Comparison of ENCODE assay signal across 13 cellular contexts in the genomic region with DNA sequence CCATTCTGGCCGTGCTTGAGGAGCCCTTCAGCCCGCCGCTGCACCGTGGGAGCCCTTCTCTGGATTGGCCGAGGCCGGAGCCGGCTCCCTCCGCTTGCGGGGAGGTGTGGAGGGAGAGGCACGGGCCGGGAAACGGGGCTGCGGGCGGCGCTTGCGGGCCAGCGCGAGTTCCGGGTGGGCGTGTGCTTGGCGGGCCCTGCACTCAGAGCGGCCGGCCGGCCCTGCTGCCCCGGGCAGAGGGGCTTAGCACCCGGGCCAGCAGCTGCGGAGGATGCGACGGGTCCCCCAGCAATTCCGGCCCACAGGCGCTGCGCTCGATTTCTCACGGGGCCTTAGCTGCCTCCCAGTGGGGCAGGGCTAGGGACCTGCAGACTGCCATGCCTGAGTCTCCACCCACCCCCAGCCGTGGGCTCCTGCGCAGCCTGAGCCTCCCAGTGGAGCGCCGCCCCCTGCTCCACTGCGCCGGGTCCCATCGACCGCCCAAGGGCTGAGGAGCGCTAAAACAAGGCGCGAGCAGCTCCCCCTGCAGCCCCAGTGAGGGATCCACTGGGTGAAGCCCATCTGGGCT.
"Had no signal": no experiment of that assay in that cellular context is flagged by ENCODE, and none has a peak within 500 bp of the region (broad histone marks: within the 10 kb centered on the region; RNA-seq: fewer than 3 reads in every experiment).

No MANE protein-coding gene starts in this region.

- H3K27ac Mint-ChIP-seq: activated naive CD8-positive, alpha-beta T cell treated with anti-CD3 and anti-CD28 coated beads for 36 hours; naive B cell; stimulated activated naive CD8-positive, alpha-beta T cell treated with anti-CD3 and anti-CD28 coated beads, Interleukin-15, Interleukin-2, amounts not matched to agents 100 ng/mL and 50 ng/mL, for 24 hours; T-helper 1 cell treated with Interleukin-12 subunit alpha and Interleukin-12 subunit beta and Interleukin-4 antibody, amounts not matched to agents 30 μg/mL and 1 μg/mL, for 36 hours had no signal

- H3K4me3 ChIP-seq: breast epithelium, lung, thoracic aorta had no signal

- H3K36me3 Mint-ChIP-seq: activated naive CD8-positive, alpha-beta T cell treated with anti-CD3 and anti-CD28 coated beads for 36 hours; naive B cell had no signal

- H3K4me1 Mint-ChIP-seq: activated naive CD8-positive, alpha-beta T cell treated with anti-CD3 and anti-CD28 coated beads for 36 hours; naive B cell had no signal

- H3K36me3 ChIP-seq: breast epithelium, thoracic aorta had no signal

- H3K9me3 Mint-ChIP-seq: activated naive CD8-positive, alpha-beta T cell treated with anti-CD3 and anti-CD28 coated beads for 36 hours had no signal

- H3K4me3 Mint-ChIP-seq: activated naive CD8-positive, alpha-beta T cell treated with anti-CD3 and anti-CD28 coated beads for 36 hours; naive B cell; stimulated activated naive CD8-positive, alpha-beta T cell treated with anti-CD3 and anti-CD28 coated beads, Interleukin-15, Interleukin-2, amounts not matched to agents 100 ng/mL and 50 ng/mL, for 24 hours; T-helper 1 cell treated with Interleukin-12 subunit alpha and Interleukin-12 subunit beta and Interleukin-4 antibody, amounts not matched to agents 30 μg/mL and 1 μg/mL, for 36 hours had no signal

- DNase-seq: activated CD4-positive, alpha-beta T cell treated with anti-CD3 and anti-CD28 coated beads, Interleukin-2, amount 50 U/mL, for 1 hour; activated CD4-positive, CD25-positive, alpha-beta regulatory T cell; activated naive CD8-positive, alpha-beta T cell treated with anti-CD3 and anti-CD28 coated beads for 36 hours; hippocampal formation; midbrain; naive B cell; stimulated activated CD4-positive, alpha-beta T cell treated with anti-CD3 and anti-CD28 coated beads, Interleukin-15, amount 100 ng/mL, for 24 hours; stimulated activated CD4-positive, alpha-beta T cell treated with anti-CD3 and anti-CD28 coated beads, Interleukin-4, amount 100 ng/mL, for 24 hours had no signal

- H3K9me3 ChIP-seq: thoracic aorta had no signal

- H3K27ac ChIP-seq: breast epithelium, thoracic aorta had no signal

- H3K27me3 ChIP-seq: breast epithelium had no signal

- H3K4me1 ChIP-seq: breast epithelium had no signal

- H3K27me3 Mint-ChIP-seq: activated naive CD8-positive, alpha-beta T cell treated with anti-CD3 and anti-CD28 coated beads for 36 hours; naive B cell; stimulated activated naive CD8-positive, alpha-beta T cell treated with anti-CD3 and anti-CD28 coated beads, Interleukin-15, Interleukin-2, amounts not matched to agents 100 ng/mL and 50 ng/mL, for 24 hours had no signal
